In genomic region chr21:43933680-43934079, GRCh38 we compare ENCODE assay signal across 25 cellular contexts.
"Had no signal": no experiment of that assay in that cellular context is flagged by ENCODE, and none has a peak within 500 bp of the region (broad histone marks: within the 10 kb centered on the region; RNA-seq: fewer than 3 reads in every experiment).

No MANE protein-coding gene starts in this region.

- DNase-seq: activated CD4-positive, alpha-beta T cell treated with anti-CD3 and anti-CD28 coated beads, Interleukin-2, amount 10 ng/mL, durations not matched to agents 24 days and 14 days; activated CD4-positive, alpha-beta T cell treated with anti-CD3 and anti-CD28 coated beads, Interleukin-2, amount 50 U/mL, for 4 hours; activated CD8-positive, alpha-beta T cell treated with anti-CD3 and anti-CD28 coated beads for 36 hours; activated effector memory CD4-positive, alpha-beta T cell treated with anti-CD3 and anti-CD28 coated beads, Interleukin-2, amount 50 U/mL, for 16 hours; activated naive CD4-positive, alpha-beta T cell; activated naive CD4-positive, alpha-beta T cell treated with anti-CD3 and anti-CD28 coated beads, Interleukin-2, amount 50 U/mL, for 16 hours; activated naive CD8-positive, alpha-beta T cell treated with anti-CD3 and anti-CD28 coated beads for 36 hours; activated T-cell treated with anti-CD3 and anti-CD28 coated beads, Interleukin-2, amount 50 U/mL, for 1 hour; activated T-cell treated with anti-CD3 and anti-CD28 coated beads, Interleukin-2, amount 50 U/mL, for 72 hours; amniotic stem cell; aorta; MM.1S; MV-4-11; NCI-H1092; NCI-H1436 treated with DMSO at 0.1 percent for 48 hours; NCI-H2029; NCI-H524 treated with DMSO at 0.1 percent for 48 hours; SHP77; SJCRH30; T1000 had no signal

- H3K27me3 ChIP-seq: cardiac muscle cell, SJCRH30 had no signal

- H3K4me3 Mint-ChIP-seq: activated CD4-positive, alpha-beta T cell treated with anti-CD3 and anti-CD28 coated beads, Interleukin-2, amount 10 ng/mL, durations not matched to agents 24 days and 14 days; activated CD8-positive, alpha-beta T cell treated with anti-CD3 and anti-CD28 coated beads for 36 hours; activated naive CD8-positive, alpha-beta T cell treated with anti-CD3 and anti-CD28 coated beads for 36 hours; activated T-cell treated with anti-CD3 and anti-CD28 coated beads, Interleukin-2, amount 50 U/mL, for 72 hours; activated T-helper 17 cell treated with anti-CD3 and anti-CD28 coated beads, Interleukin-2, amount 50 U/mL, for 72 hours had no signal

- H3K9me3 ChIP-seq: SJCRH30 had no signal

- H3K4me3 ChIP-seq: cardiac muscle cell, SJCRH30, SK-N-MC had no signal

- H3K27ac ChIP-seq: cardiac muscle cell, KMS-11, SJCRH30, SK-N-MC had no signal

- H3K36me3 ChIP-seq: cardiac muscle cell, SJCRH30 had no signal

- H3K27ac Mint-ChIP-seq: activated CD8-positive, alpha-beta T cell treated with anti-CD3 and anti-CD28 coated beads for 36 hours; activated naive CD8-positive, alpha-beta T cell treated with anti-CD3 and anti-CD28 coated beads for 36 hours; activated T-cell treated with anti-CD3 and anti-CD28 coated beads, Interleukin-2, amount 50 U/mL, for 72 hours; activated T-helper 17 cell treated with anti-CD3 and anti-CD28 coated beads, Interleukin-2, amount 50 U/mL, for 72 hours had no signal

- H3K4me2 ChIP-seq: KMS-11 had no signal

- ATAC-seq: activated CD8-positive, alpha-beta T cell treated with anti-CD3 and anti-CD28 coated beads for 36 hours; activated T-cell treated with anti-CD3 and anti-CD28 coated beads, Interleukin-2, amount 50 U/mL, for 72 hours; activated T-helper 17 cell treated with anti-CD3 and anti-CD28 coated beads, Interleukin-2, amount 50 U/mL, for 72 hours; Panc1 had no signal

- H3K9ac ChIP-seq: KMS-11 had no signal

- H3K9me3 Mint-ChIP-seq: activated CD4-positive, alpha-beta T cell treated with anti-CD3 and anti-CD28 coated beads, Interleukin-2, amount 10 ng/mL, durations not matched to agents 24 days and 14 days; activated CD8-positive, alpha-beta T cell treated with anti-CD3 and anti-CD28 coated beads for 36 hours; activated naive CD8-positive, alpha-beta T cell treated with anti-CD3 and anti-CD28 coated beads for 36 hours; activated T-cell treated with anti-CD3 and anti-CD28 coated beads, Interleukin-2, amount 50 U/mL, for 72 hours; activated T-helper 17 cell treated with anti-CD3 and anti-CD28 coated beads, Interleukin-2, amount 50 U/mL, for 72 hours had no signal

- H3K4me1 ChIP-seq: SJCRH30 had no signal

- H3K27me3 Mint-ChIP-seq: activated CD4-positive, alpha-beta T cell treated with anti-CD3 and anti-CD28 coated beads, Interleukin-2, amount 10 ng/mL, durations not matched to agents 24 days and 14 days; activated CD8-positive, alpha-beta T cell treated with anti-CD3 and anti-CD28 coated beads for 36 hours; activated naive CD8-positive, alpha-beta T cell treated with anti-CD3 and anti-CD28 coated beads for 36 hours; activated T-helper 17 cell treated with anti-CD3 and anti-CD28 coated beads, Interleukin-2, amount 50 U/mL, for 72 hours had no signal
